In the genomic region with DNA sequence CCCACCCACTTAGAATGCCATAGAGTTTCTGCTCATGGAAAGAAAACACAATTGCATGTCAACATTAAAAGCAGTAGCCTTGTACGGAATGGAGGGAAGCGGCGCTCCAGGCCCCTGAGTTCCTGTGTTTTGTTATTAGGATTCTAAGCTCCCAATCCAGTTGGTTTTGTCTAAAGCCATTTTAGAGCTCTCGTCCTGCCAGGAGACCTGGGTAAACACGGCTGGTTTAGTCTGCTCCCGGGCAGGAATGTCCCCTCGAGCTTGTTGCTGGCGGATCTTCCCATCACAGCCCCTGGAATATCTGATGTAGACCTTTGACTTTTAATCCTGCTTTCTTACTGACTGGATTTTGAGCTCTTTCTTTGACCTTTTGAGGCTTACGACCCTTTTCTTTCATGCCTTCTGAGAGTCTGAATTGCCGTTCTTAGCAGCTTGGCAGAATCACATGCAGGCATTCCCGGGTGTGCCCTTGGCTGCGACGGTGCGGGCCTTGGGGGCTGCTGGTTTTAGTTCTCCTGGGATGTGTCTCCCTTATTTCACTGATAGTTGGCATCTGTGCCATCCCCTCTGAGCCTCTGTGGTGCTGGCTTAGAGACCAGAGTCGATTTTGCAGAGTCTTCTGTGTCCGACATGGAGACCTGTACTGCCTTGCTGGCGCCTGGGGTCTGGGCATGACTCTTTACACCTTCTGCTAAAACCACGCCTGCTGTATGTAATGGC, we compare ENCODE assay signal across 1 cellular context.
TF ChIP-seq lines count a peak whose summit lies in the region.

No MANE protein-coding gene starts in this region.

TF ChIP-seq in WTC11, 78 proteins besides CTCF, POLR2A, EP300 and RAD21:
- TF ChIP-seq CREM (CRISPR knock-in tag; IDR thresholded peaks at IDR 0.05) (no peak), NFE2L1 (CRISPR knock-in tag; IDR thresholded peaks at IDR 0.05) (no peak), IRF2 (CRISPR knock-in tag; IDR thresholded peaks at IDR 0.05; ENCODE audit: borderline replicate concordance, low read depth) (no peak), ZNF121 (CRISPR knock-in tag; IDR thresholded peaks at IDR 0.05) (no peak), ZNF219 (CRISPR knock-in tag; IDR thresholded peaks at IDR 0.05; ENCODE audit: borderline replicate concordance) (no peak), RELA (CRISPR knock-in tag; IDR thresholded peaks at IDR 0.05; ENCODE audit: borderline replicate concordance) (no peak)
- TF ChIP-seq, protein P1, sequence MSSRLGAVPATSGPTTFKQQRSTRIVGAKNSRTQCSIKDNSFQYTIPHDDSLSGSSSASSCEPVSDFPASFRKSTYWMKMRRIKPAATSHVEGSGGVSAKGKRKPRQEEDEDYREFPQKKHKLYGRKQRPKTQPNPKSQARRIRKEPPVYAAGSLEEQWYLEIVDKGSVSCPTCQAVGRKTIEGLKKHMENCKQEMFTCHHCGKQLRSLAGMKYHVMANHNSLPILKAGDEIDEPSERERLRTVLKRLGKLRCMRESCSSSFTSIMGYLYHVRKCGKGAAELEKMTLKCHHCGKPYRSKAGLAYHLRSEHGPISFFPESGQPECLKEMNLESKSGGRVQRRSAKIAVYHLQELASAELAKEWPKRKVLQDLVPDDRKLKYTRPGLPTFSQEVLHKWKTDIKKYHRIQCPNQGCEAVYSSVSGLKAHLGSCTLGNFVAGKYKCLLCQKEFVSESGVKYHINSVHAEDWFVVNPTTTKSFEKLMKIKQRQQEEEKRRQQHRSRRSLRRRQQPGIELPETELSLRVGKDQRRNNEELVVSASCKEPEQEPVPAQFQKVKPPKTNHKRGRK (CRISPR knock-in tag; IDR thresholded peaks at IDR 0.05; ENCODE audit: borderline replicate concordance) = no peak
- TF ChIP-seq, protein P2, sequence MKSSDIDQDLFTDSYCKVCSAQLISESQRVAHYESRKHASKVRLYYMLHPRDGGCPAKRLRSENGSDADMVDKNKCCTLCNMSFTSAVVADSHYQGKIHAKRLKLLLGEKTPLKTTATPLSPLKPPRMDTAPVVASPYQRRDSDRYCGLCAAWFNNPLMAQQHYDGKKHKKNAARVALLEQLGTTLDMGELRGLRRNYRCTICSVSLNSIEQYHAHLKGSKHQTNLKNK (CRISPR knock-in tag; IDR thresholded peaks at IDR 0.05) = no peak
TF ChIP-seq in WTC11: peak in this region for 0.
